ENCODE assay signal across 8 cellular contexts in the genomic region with DNA sequence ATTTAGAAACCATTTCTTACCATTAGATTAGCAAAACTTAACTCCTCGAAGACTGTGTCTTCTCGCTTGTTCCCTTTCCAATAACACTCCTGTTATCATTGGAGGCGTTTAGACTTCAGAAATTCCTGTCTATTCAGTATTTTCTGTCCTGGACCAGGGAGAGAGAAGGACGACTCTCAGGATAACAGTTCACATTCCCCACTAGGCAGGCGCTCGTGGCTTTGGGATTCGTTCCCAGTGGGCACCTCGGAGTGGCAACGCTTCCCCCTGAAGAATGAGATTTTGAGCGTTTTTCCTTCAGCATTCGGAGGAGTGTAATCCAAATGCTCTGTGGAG. TPM values are rescaled to one million over a fixed set of nuclear protein-coding genes. Genes with fewer than 3 reads are reported as not detected.
A peak's percentile ranks its signal among the peaks of the same experiment; 100 is the strongest.
DNase-seq lines count a peak whose midpoint lies in the region; ATAC-seq and TF ChIP-seq lines count a peak whose summit lies in the region.

No MANE protein-coding gene starts in this region.

- no peaks in the 10 kb centered on the region for H3K27me3 ChIP-seq in A673 (replicated peaks; ENCODE audit: insufficient read depth, low read depth, low read length, poor library complexity)
- no peaks in the 10 kb centered on the region for H3K27me3 ChIP-seq in testis

- peak; percentile 20 for ATAC-seq in GM21825 (IDR thresholded peaks at IDR 0.05; ENCODE audit: unreplicated experiment)

- H3K9me3 Mint-ChIP-seq in activated CD4-positive, alpha-beta memory T cell treated with anti-CD3 and anti-CD28 coated beads for 36 hours = peaks cover 41% of the 10 kb centered on the region
- H3K9me3 Mint-ChIP-seq in immature natural killer cell = peaks cover 9 to 40% (median 33%) of the 10 kb centered on the region in 6 donors

- TF ChIP-seq POLR2A in testis (IDR thresholded peaks at IDR 0.05) = no peak

- 0 to 1% methylated on average over 11 of the region's 11 CpGs for WGBS in testis, 2 donors

- H3K27ac ChIP-seq in A673 (ENCODE audit: low read depth, low read length, poor library complexity, severe bottlenecking) = peak overlapping the region; percentile 62
- peak overlapping the region; percentile 14 to 38 for H3K27ac ChIP-seq in testis

- H3K4me3 Mint-ChIP-seq in activated CD4-positive, alpha-beta memory T cell treated with anti-CD3 and anti-CD28 coated beads for 36 hours = peak overlapping the region; percentile 91
- peak overlapping the region; percentile 100 for H3K4me3 Mint-ChIP-seq in immature natural killer cell

- H3K27ac Mint-ChIP-seq in activated CD4-positive, alpha-beta memory T cell treated with anti-CD3 and anti-CD28 coated beads for 36 hours = peak overlapping the region; percentile 74
- H3K27ac Mint-ChIP-seq in immature natural killer cell = peak overlapping the region; percentile 85 to 98 (median 94)

- intact Hi-C loops in A673 (cut with micrococcal nuclease; ENCODE audit: unreplicated experiment) (loop anchor here (5.0 kb wide), 1 partner anchor 110 kb away; the partner anchor contains the start of gene ZNF230), testis (cut with DNase I; ENCODE audit: low total_unique reads) (loop anchor here (10.0 kb wide), 1 partner anchor 58 kb away; the partner anchor contains the start of gene ZNF223)
- intact Hi-C loops in activated CD4-positive, alpha-beta memory T cell treated with anti-CD3 and anti-CD28 coated beads for 36 hours (cut with micrococcal nuclease) = loop anchor here (1.0 to 5.0 kb wide), 8 partner anchors 18 to 192 kb away; partner anchors contain the start of genes ZNF155, ZNF224, ZNF227 and ZNF234

- TF ChIP-seq CTCF in A673 (conservative IDR thresholded peaks at IDR 0.05; ENCODE audit: low read depth, low read length) = no peak
- no peak for TF ChIP-seq CTCF in testis (IDR thresholded peaks at IDR 0.05)

- CTCF ChIA-PET in A673 (lab: Charles Lee) = no interaction called here
- CTCF ChIA-PET in activated CD4-positive, alpha-beta memory T cell treated with anti-CD3 and anti-CD28 coated beads for 36 hours (lab: Charles Lee) = interaction anchor here (1.3 kb wide), 1 partner anchor 18 kb away, joined by 3 read pairs; the partner anchor contains the start of gene ZNF224

- peaks cover 22% of the 10 kb centered on the region for H3K4me1 Mint-ChIP-seq in activated CD4-positive, alpha-beta memory T cell treated with anti-CD3 and anti-CD28 coated beads for 36 hours (ENCODE audit: low read depth)
- peaks cover 32 to 42% of the 10 kb centered on the region in 2 donors for H3K4me1 Mint-ChIP-seq in immature natural killer cell

- no peaks in the 10 kb centered on the region for H3K27me3 Mint-ChIP-seq in activated CD4-positive, alpha-beta memory T cell treated with anti-CD3 and anti-CD28 coated beads for 36 hours
- H3K27me3 Mint-ChIP-seq in immature natural killer cell (ENCODE audit: low read depth in 3 of 3) = peaks cover 0 to 2% (median 0%) of the 10 kb centered on the region in 3 donors

- H3K9me3 ChIP-seq in A673 (ENCODE audit: low read depth, low read length, poor library complexity, severe bottlenecking) (peaks cover 28% of the 10 kb centered on the region), testis (no peaks in the 10 kb centered on the region)

- H3K4me3 ChIP-seq in A673 (ENCODE audit: low read depth, low read length, poor library complexity, severe bottlenecking) (peak overlapping the region; percentile 61), testis (peak overlapping the region; percentile 72 to 90)

- H3K36me3 Mint-ChIP-seq in activated CD4-positive, alpha-beta memory T cell treated with anti-CD3 and anti-CD28 coated beads for 36 hours = peaks cover 30% of the 10 kb centered on the region
- H3K36me3 Mint-ChIP-seq in immature natural killer cell = peaks cover 14 to 30% (median 20%) of the 10 kb centered on the region in 3 donors

- H3K4me1 ChIP-seq in A673 (ENCODE audit: insufficient read depth, low read length, poor library complexity, severe bottlenecking) = no peaks in the 10 kb centered on the region
- H3K4me1 ChIP-seq in testis = peaks cover 11% of the 10 kb centered on the region

- BruUV-seq in A673 (replicated peaks; lab: Mats Ljungman, UMichigan) = no TSS peak

- DNase-seq in A673 (ENCODE audit: low spot score) (no peak), immature natural killer cell (no peak), testis (no peak), hypothalamus (lab: John Stamatoyannopoulos, UW) (no peak), D341Med (ENCODE audit: low spot score) (no peak)
- no peak for DNase-seq in activated CD4-positive, alpha-beta memory T cell treated with anti-CD3 and anti-CD28 coated beads for 36 hours
- no peak for DNase-seq in activated CD4-positive, alpha-beta T cell treated with anti-CD3 and anti-CD28 coated beads for 4 hours

- H3K36me3 ChIP-seq in A673 (ENCODE audit: insufficient read depth, low read length, poor library complexity, severe bottlenecking) (peaks cover 8% of the 10 kb centered on the region), testis (ENCODE audit: low read depth, missing control alignments) (no peaks in the 10 kb centered on the region)

- POLR2A ChIA-PET in A673 (lab: Charles Lee; ENCODE audit: low non-redundant PET) = interaction anchor here (0.6 kb wide), 1 partner anchor 979 kb away, joined by 7 read pairs; no protein-coding TSS in a partner anchor
- POLR2A ChIA-PET in activated CD4-positive, alpha-beta memory T cell treated with anti-CD3 and anti-CD28 coated beads for 36 hours (lab: Charles Lee) = no interaction called here

RNA-seq across cellular contexts. Expression of gene ZNF225, which starts 0.4 kb away (rescaled TPM):
- total RNA-seq in A673 (2021) (6.3 and 7.1 TPM in 2 replicates), testis (1 to 10 TPM; 5.0 to 7.4 TPM)
- total RNA-seq in activated CD4-positive, alpha-beta memory T cell treated with anti-CD3 and anti-CD28 coated beads for 36 hours = 1 to 10 TPM; 2.5 to 2.9 TPM
- polyA plus RNA-seq in immature natural killer cell (1 to 10 TPM; 1.2 to 4.8 (median 2.4) TPM), testis (ENCODE audit: insufficient read depth, low read depth, low replicate concordance) (5.1 TPM)

RNA-seq across cellular contexts. Expression of gene ZNF224, which starts 18.6 kb away (rescaled TPM):
- total RNA-seq in A673 (2021) (20.4 and 23.8 TPM in 2 replicates), testis (10 to 100 TPM; 21.8 to 22.7 TPM)
- total RNA-seq in activated CD4-positive, alpha-beta memory T cell treated with anti-CD3 and anti-CD28 coated beads for 36 hours = 10 to 100 TPM; 12.8 to 14.0 TPM
- polyA plus RNA-seq in immature natural killer cell (10 to 100 TPM in 1 of 3 donors, 1 to 10 TPM in 2; 5.8 to 11.6 (median 7.2) TPM), testis (ENCODE audit: insufficient read depth, low read depth, low replicate concordance) (11.3 TPM)

RNA-seq across cellular contexts. Expression of gene ZNF234, which starts 28.6 kb away (rescaled TPM):
- total RNA-seq in A673 (2021) = 15.1 and 17.1 TPM in 2 replicates
- 1 to 10 TPM; 7.3 to 8.7 TPM for total RNA-seq in activated CD4-positive, alpha-beta memory T cell treated with anti-CD3 and anti-CD28 coated beads for 36 hours
- polyA plus RNA-seq in immature natural killer cell = 1 to 10 TPM; 2.7 to 7.4 (median 6.1) TPM
- 1 to 10 TPM; 7.9 to 8.5 TPM for total RNA-seq in testis
- 3.4 TPM for polyA plus RNA-seq in testis (ENCODE audit: insufficient read depth, low read depth, low replicate concordance)

RNA-seq across cellular contexts. Expression of gene ZNF284, which starts 40.8 kb away (rescaled TPM):
- total RNA-seq in A673 (2021) = 3.1 and 3.2 TPM in 2 replicates
- 1 to 10 TPM; 1.1 to 1.4 TPM for total RNA-seq in activated CD4-positive, alpha-beta memory T cell treated with anti-CD3 and anti-CD28 coated beads for 36 hours
- under 1 TPM; 0.24 to 0.99 (median 0.84) TPM for polyA plus RNA-seq in immature natural killer cell
- 1 to 10 TPM; 1.0 to 1.5 TPM for total RNA-seq in testis
- 0.96 TPM for polyA plus RNA-seq in testis (ENCODE audit: insufficient read depth, low read depth, low replicate concordance)

RNA-seq across cellular contexts. Expression of gene ZNF226, which starts 52.1 kb away (rescaled TPM):
- total RNA-seq in A673 (2021) (21.4 and 23.1 TPM in 2 replicates), testis (10 to 100 TPM; 44.1 to 54.0 TPM)
- total RNA-seq in activated CD4-positive, alpha-beta memory T cell treated with anti-CD3 and anti-CD28 coated beads for 36 hours = 10 to 100 TPM; 10.6 to 10.7 TPM
- polyA plus RNA-seq in immature natural killer cell (10 to 100 TPM; 23.1 to 41.4 (median 24.3) TPM), testis (ENCODE audit: insufficient read depth, low read depth, low replicate concordance) (27.4 TPM)
